In the genomic region with DNA sequence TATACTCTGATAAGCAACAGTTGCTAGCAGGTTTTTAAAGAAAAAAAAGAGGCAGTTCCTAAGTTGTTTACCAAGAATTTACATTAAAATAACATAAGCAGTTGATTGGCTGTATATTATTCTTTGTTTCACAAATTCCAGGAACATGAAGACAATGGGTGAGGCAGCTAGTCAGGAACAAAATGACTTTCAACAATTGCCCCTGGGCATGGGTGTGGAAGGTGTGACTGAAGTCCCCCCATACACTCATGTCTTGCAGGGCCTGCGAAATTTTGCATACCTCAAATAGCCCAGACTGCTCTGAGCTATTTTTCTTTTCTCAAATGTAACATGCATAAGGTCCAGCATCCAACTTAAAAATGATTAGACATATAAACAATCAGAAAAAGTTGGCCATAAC, we compare ENCODE assay signal across 24 cellular contexts.
"Had no signal": no experiment of that assay in that cellular context is flagged by ENCODE, and none has a peak within 500 bp of the region (broad histone marks: within the 10 kb centered on the region; RNA-seq: fewer than 3 reads in every experiment).

No MANE protein-coding gene starts in this region.

- H3K9me3 ChIP-seq: gastrocnemius medialis, prostate gland, upper lobe of right lung, vagina had no signal

- H3K27ac ChIP-seq: dorsolateral prefrontal cortex, epithelial cell of prostate, esophagus muscularis mucosa, gastrocnemius medialis, heart right ventricle, parathyroid adenoma, prostate gland, right lobe of liver, tibial artery, upper lobe of right lung, vagina had no signal

- H3K4me3 Mint-ChIP-seq: naive thymus-derived CD4-positive, alpha-beta T cell; nephron progenitor cell; stimulated activated memory B cell treated with anti-CD40 and anti-IgM and Interleukin-4, amounts not matched to agents 10 μg/mL and 1 μg/mL and 100 μg/mL, for 72 hours; stimulated activated naive CD8-positive, alpha-beta T cell treated with anti-CD3 and anti-CD28 coated beads, Interleukin-15, Interleukin-2, amounts not matched to agents 100 ng/mL and 50 ng/mL, for 24 hours had no signal

- H3K27me3 ChIP-seq: esophagus muscularis mucosa, gastrocnemius medialis, right lobe of liver, tibial artery, upper lobe of right lung, vagina had no signal

- H2AFZ ChIP-seq: parathyroid adenoma had no signal

- H3K27me3 Mint-ChIP-seq: stimulated activated memory B cell treated with anti-CD40 and anti-IgM and Interleukin-4, amounts not matched to agents 10 μg/mL and 1 μg/mL and 100 μg/mL, for 72 hours had no signal

- H3K4me3 ChIP-seq: dorsolateral prefrontal cortex, esophagus muscularis mucosa, gastrocnemius medialis, heart right ventricle, lung, prostate gland, right lobe of liver, tibial artery, upper lobe of right lung, vagina had no signal

- DNase-seq: cortex of kidney; dorsolateral prefrontal cortex; effector memory CD4-positive, alpha-beta T cell; gastrocnemius medialis; heart right ventricle; hypothalamus; left colon; left ventricle myocardium superior; mesenchymal stem cell; naive thymus-derived CD4-positive, alpha-beta T cell; nephron progenitor cell; retina; right lobe of liver; stimulated activated CD4-positive, alpha-beta T cell treated with anti-CD3 and anti-CD28 coated beads, Interleukin-4, amount 100 ng/mL, for 24 hours; tibial artery; upper lobe of right lung had no signal

- H3K36me3 Mint-ChIP-seq: stimulated activated memory B cell treated with anti-CD40 and anti-IgM and Interleukin-4, amounts not matched to agents 10 μg/mL and 1 μg/mL and 100 μg/mL, for 72 hours had no signal

- ATAC-seq: gastrocnemius medialis; heart right ventricle; left colon; left ventricle myocardium superior; naive thymus-derived CD4-positive, alpha-beta T cell; right lobe of liver; stimulated activated memory B cell treated with anti-CD40 and anti-IgM and Interleukin-4, amounts not matched to agents 10 μg/mL and 1 μg/mL and 100 μg/mL, for 72 hours; upper lobe of right lung had no signal

- H3K9ac ChIP-seq: parathyroid adenoma had no signal

- H3K4me1 ChIP-seq: esophagus muscularis mucosa, gastrocnemius medialis, heart right ventricle, parathyroid adenoma, prostate gland, tibial artery, upper lobe of right lung, vagina had no signal

- H3K79me2 ChIP-seq: parathyroid adenoma had no signal

- H3K27ac Mint-ChIP-seq: naive thymus-derived CD4-positive, alpha-beta T cell; nephron progenitor cell; stimulated activated memory B cell treated with anti-CD40 and anti-IgM and Interleukin-4, amounts not matched to agents 10 μg/mL and 1 μg/mL and 100 μg/mL, for 72 hours; stimulated activated naive CD8-positive, alpha-beta T cell treated with anti-CD3 and anti-CD28 coated beads, Interleukin-15, Interleukin-2, amounts not matched to agents 100 ng/mL and 50 ng/mL, for 24 hours had no signal

- H3K4me1 Mint-ChIP-seq: naive thymus-derived CD4-positive, alpha-beta T cell; stimulated activated memory B cell treated with anti-CD40 and anti-IgM and Interleukin-4, amounts not matched to agents 10 μg/mL and 1 μg/mL and 100 μg/mL, for 72 hours had no signal

- H3K36me3 ChIP-seq: esophagus muscularis mucosa, gastrocnemius medialis, heart right ventricle, prostate gland, right lobe of liver, tibial artery, upper lobe of right lung, vagina had no signal
